ENCODE assay signal across 13 cellular contexts in the genomic region with DNA sequence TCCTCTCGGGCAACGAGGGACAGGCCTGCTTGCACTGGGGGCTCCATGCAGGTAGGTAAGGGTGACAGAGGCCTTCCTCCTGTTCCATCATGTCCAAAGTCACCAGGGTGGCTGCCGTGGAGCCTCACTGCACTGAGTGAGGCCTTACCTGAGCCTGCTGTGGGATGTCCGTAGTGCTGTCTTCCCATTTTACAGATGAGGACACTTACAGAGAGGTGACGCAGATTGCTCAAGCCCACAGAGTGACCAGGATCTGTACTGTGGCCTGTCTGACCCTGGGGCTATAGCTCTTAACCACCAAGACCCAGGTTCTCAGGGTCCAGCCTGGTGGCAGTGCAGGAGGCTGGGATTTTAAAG. TPM values are rescaled to one million over a fixed set of nuclear protein-coding genes. Genes with fewer than 3 reads are reported as not detected.
"Had no signal": no experiment of that assay in that cellular context is flagged by ENCODE, and none has a peak within 500 bp of the region (broad histone marks: within the 10 kb centered on the region; RNA-seq: fewer than 3 reads in every experiment).

No MANE protein-coding gene starts in this region.

- H3K36me3 ChIP-seq: colonic mucosa, neutrophil had no signal

- H3K9me3 ChIP-seq: colonic mucosa, heart left ventricle, neutrophil had no signal

- ATAC-seq: activated CD4-positive, CD25-positive, alpha-beta regulatory T cell treated with anti-CD3 and anti-CD28 coated beads, Interleukin-2, amount 50 U/mL, for 24 hours; activated CD8-positive, alpha-beta T cell treated with anti-CD3 and anti-CD28 coated beads, Interleukin-2, amount 10 ng/mL, durations not matched to agents 7 days and 5 days; natural killer cell had no signal

- H3K27ac ChIP-seq: colonic mucosa, neutrophil had no signal

- DNase-seq: activated CD4-positive, alpha-beta T cell treated with anti-CD3 and anti-CD28 coated beads, Interleukin-2, amount 10 ng/mL, durations not matched to agents 7 days and 5 days; activated CD8-positive, alpha-beta T cell treated with anti-CD3 and anti-CD28 coated beads, Interleukin-2, amount 10 ng/mL, durations not matched to agents 7 days and 5 days; activated naive CD4-positive, alpha-beta T cell treated with Interleukin-2 at 50 U/mL for 16 hours; activated naive CD8-positive, alpha-beta T cell treated with anti-CD3 and anti-CD28 coated beads, Interleukin-2, amount 10 ng/mL, durations not matched to agents 7 days and 5 days; activated T-cell treated with anti-CD3 and anti-CD28 coated beads, Interleukin-2, amount 50 U/mL, for 24 hours; colonic mucosa; erythroblast; immature natural killer cell; natural killer cell; stimulated activated CD4-positive, alpha-beta T cell treated with anti-CD3 and anti-CD28 coated beads, Interleukin-2, amount 100 ng/mL, for 24 hours had no signal

- H3K4me3 ChIP-seq: colonic mucosa had no signal

RNA-seq across cellular contexts. Expression of gene ATOH8, which starts 5.4 kb away (rescaled TPM):
- total RNA-seq: activated naive CD8-positive, alpha-beta T cell treated with anti-CD3 and anti-CD28 coated beads, Interleukin-2, amount 10 ng/mL, durations not matched to agents 7 days and 5 days had no signal
